13 cellular contexts compared by ENCODE assay signal in the genomic region with DNA sequence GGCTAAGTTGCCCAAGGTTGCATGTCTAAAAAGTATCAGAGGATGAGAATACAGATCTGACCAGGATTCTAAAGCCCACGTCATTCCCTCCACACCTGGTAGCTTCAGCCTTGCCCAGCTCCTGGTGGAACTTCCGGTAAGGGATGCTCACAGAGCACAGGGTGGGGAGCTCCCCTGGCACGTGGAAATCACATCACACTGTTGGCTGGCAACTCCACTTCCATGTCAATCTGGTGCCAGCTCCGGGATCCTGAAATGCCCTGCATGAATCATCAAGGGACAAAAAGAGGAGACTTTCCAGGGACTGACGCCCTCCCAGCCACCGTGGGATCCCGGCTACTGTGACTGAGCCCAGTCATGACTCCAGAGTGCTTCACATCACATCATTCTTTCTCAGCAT. TPM values are rescaled to one million over a fixed set of nuclear protein-coding genes. Genes with fewer than 3 reads are reported as not detected.
DNase-seq lines count a peak whose midpoint lies in the region; ATAC-seq, FAIRE-seq and TF ChIP-seq lines count a peak whose summit lies in the region.
"Had no signal": no experiment of that assay in that cellular context is flagged by ENCODE, and none has a peak within 500 bp of the region (broad histone marks: within the 10 kb centered on the region; RNA-seq: fewer than 3 reads in every experiment).

No MANE protein-coding gene starts in this region.

- peak overlapping the region; percentile 68 for H3K4me2 ChIP-seq in OCI-LY3 (ENCODE audit: low read length)

- H3K27me3 Mint-ChIP-seq in MCF 10A (ENCODE audit: insufficient read depth, unreplicated experiment) = no peaks in the 10 kb centered on the region
- H3K27me3 Mint-ChIP-seq: T-cell had no signal

- POLR2A ChIA-PET in MCF 10A (lab: Yijun Ruan, JAX) = interaction anchor here (0.9 to 5.1 kb wide), 20 partner anchors 9 to 247 kb away, joined by 3 to 117 read pairs (median 8); partner anchors contain the start of genes BCAR3 and DNTTIP2

- no peak overlapping the region for H3K27ac Mint-ChIP-seq in MCF 10A (ENCODE audit: low read depth, unreplicated experiment)

- TF ChIP-seq POLR2A in breast epithelium (IDR thresholded peaks at IDR 0.05) = no peak

- no peaks in the 10 kb centered on the region for H3K27me3 ChIP-seq in breast epithelium
- no peaks in the 10 kb centered on the region for H3K27me3 ChIP-seq in OCI-LY3 (ENCODE audit: low read depth, low read length)
- no peaks in the 10 kb centered on the region for H3K27me3 ChIP-seq in tibial artery

- H4K20me1 ChIP-seq in OCI-LY3 (ENCODE audit: insufficient read depth, low read length) = no peaks in the 10 kb centered on the region

- no peak overlapping the region for H3K4me3 Mint-ChIP-seq in MCF 10A (ENCODE audit: unreplicated experiment)
- H3K4me3 Mint-ChIP-seq: T-cell had no signal

- H3K36me3 Mint-ChIP-seq in MCF 10A (ENCODE audit: insufficient read depth, unreplicated experiment) = no peaks in the 10 kb centered on the region
- H3K36me3 Mint-ChIP-seq: T-cell had no signal

- H3K9ac ChIP-seq in OCI-LY3 (ENCODE audit: low read length) = peak overlapping the region; percentile 43; the same call in 1 of the 2 replicates
- no peak overlapping the region for H3K9ac ChIP-seq in kidney (ENCODE audit: low read length in 2 of 2)

- TF ChIP-seq CTCF in MCF 10A (IDR thresholded peaks at IDR 0.05; ENCODE audit: unreplicated experiment) (no peak), breast epithelium (IDR thresholded peaks at IDR 0.05) (no peak), OCI-LY3 (IDR thresholded peaks at IDR 0.05; ENCODE audit: low read depth, low read length) (no peak), tibial artery (IDR thresholded peaks at IDR 0.05) (no peak), kidney (IDR thresholded peaks at IDR 0.05; ENCODE audit: borderline replicate concordance, extremely low read depth, insufficient read depth) (no peak)

- no peaks in the 10 kb centered on the region for H3K79me2 ChIP-seq in OCI-LY3 (ENCODE audit: low read length)

- no peak for FAIRE-seq in kidney (lab: Jason Lieb, UNC)

- no peak overlapping the region for H2AFZ ChIP-seq in OCI-LY3 (ENCODE audit: low read depth, low read length)

- intact Hi-C loops in MCF 10A (cut with micrococcal nuclease) = loop anchor here (5.0 kb wide), 1 partner anchor 43 kb away; no protein-coding TSS in a partner anchor
- intact Hi-C loops in breast epithelium (cut with DNase I; ENCODE audit: low total_unique reads) = no loop called here
- intact Hi-C loops in tibial artery (cut with DNase I; ENCODE audit: low total_unique reads) = no loop called here
- intact Hi-C loops in kidney (cut with DNase I) = no loop called here

- ATAC-seq in HG02981 (IDR thresholded peaks at IDR 0.05; ENCODE audit: unreplicated experiment) = no peak

- no peaks in the 10 kb centered on the region for H3K4me1 Mint-ChIP-seq in MCF 10A (ENCODE audit: insufficient read depth, unreplicated experiment)

- CTCF ChIA-PET in MCF 10A (lab: Yijun Ruan, JAX) = interaction anchor here (0.6 to 1.9 kb wide), 6 partner anchors 9 to 119 kb away, joined by 3 to 14 read pairs (median 4); no protein-coding TSS in a partner anchor

- H3K27ac ChIP-seq in breast epithelium = no peak overlapping the region
- H3K27ac ChIP-seq in OCI-LY3 (ENCODE audit: low read length) = no peak overlapping the region
- H3K27ac ChIP-seq in epithelial cell of prostate = peak overlapping the region; percentile 100
- H3K27ac ChIP-seq in tibial artery = peak overlapping the region; percentile 67 to 70
- H3K27ac ChIP-seq in kidney (ENCODE audit: low read depth in 2 of 2, low read length in 2 of 2) = no peak overlapping the region

- no peak overlapping the region for H3K4me3 ChIP-seq in breast epithelium
- H3K4me3 ChIP-seq in OCI-LY3 (ENCODE audit: low read length) = no peak overlapping the region
- no peak overlapping the region for H3K4me3 ChIP-seq in tibial artery
- no peak overlapping the region for H3K4me3 ChIP-seq in kidney (ENCODE audit: low read length in 2 of 2)

- H3K36me3 ChIP-seq in breast epithelium (no peaks in the 10 kb centered on the region), OCI-LY3 (replicated peaks; ENCODE audit: low read depth, low read length) (no peaks in the 10 kb centered on the region), tibial artery (no peaks in the 10 kb centered on the region), kidney (ENCODE audit: control insufficient read depth in 1 of 2, insufficient read depth in 2 of 2, low read length in 2 of 2) (no peaks in the 10 kb centered on the region)

- H3K9me3 Mint-ChIP-seq in MCF 10A (ENCODE audit: unreplicated experiment) = no peaks in the 10 kb centered on the region
- H3K9me3 Mint-ChIP-seq: T-cell had no signal

- H3K9me3 ChIP-seq in breast epithelium = no peaks in the 10 kb centered on the region
- no peaks in the 10 kb centered on the region for H3K9me3 ChIP-seq in OCI-LY3 (ENCODE audit: insufficient read depth, low read length)
- H3K9me3 ChIP-seq in tibial artery = no peaks in the 10 kb centered on the region
- H3K9me3 ChIP-seq in kidney (ENCODE audit: control insufficient read depth in 1 of 2, low read length in 2 of 2) = no peaks in the 10 kb centered on the region

- no peaks in the 10 kb centered on the region for H3K4me1 ChIP-seq in breast epithelium
- H3K4me1 ChIP-seq in OCI-LY3 (ENCODE audit: low read length) = peaks cover 82% of the 10 kb centered on the region
- H3K4me1 ChIP-seq in tibial artery = peaks cover 0 to 41% (median 32%) of the 10 kb centered on the region in 4 donors
- peaks cover 5 to 8% of the 10 kb centered on the region in 2 donors for H3K4me1 ChIP-seq in kidney (ENCODE audit: control insufficient read depth in 1 of 2, insufficient read depth in 1 of 2, low read depth in 1 of 2, low read length in 2 of 2)

- no TSS peak for BruUV-seq in MCF 10A (replicated peaks; lab: Mats Ljungman, UMichigan)

- DNase-seq in MCF 10A (ENCODE audit: unreplicated experiment) (peak; percentile 66), breast epithelium (ENCODE audit: low spot score in 2 of 2) (no peak), epithelial cell of prostate (ENCODE audit: low read depth, low spot score) (no peak), tibial artery (peak; percentile 39 to 89), kidney (no peak), OCI-M1 (lab: John Stamatoyannopoulos, UW) (no peak)
- DNase-seq: activated CD4-positive, alpha-beta T cell treated with anti-CD3 and anti-CD28 coated beads for 4 hours; caudate nucleus; Kasumi-1; NCI-H2081 treated with DMSO at 0.1 percent for 48 hours; T-cell had no signal

RNA-seq across cellular contexts. Expression of gene BCAR3, which starts 12.4 kb away (rescaled TPM):
- total RNA-seq in MCF 10A (2022) (83.6 and 130 TPM in 2 replicates), breast epithelium (10 to 100 TPM; 26.7 to 42.7 (median 30.2) TPM), kidney (25.4 TPM)
- polyA plus RNA-seq in kidney (ENCODE audit: insufficient read depth, low read depth, low replicate concordance) = 28.4 TPM

Comparison
In these comparisons a context has a peak if more than half of its experiments do, and no peak if none do; other contexts are left out.
1. DNase-seq: peak in MCF 10A (single experiment) and tibial artery (2 of 2); none in breast epithelium (0 of 2), epithelial cell of prostate (single experiment), kidney (single experiment) and OCI-M1 (single experiment).
2. H3K27ac ChIP-seq: peak in epithelial cell of prostate (single experiment) and tibial artery (2 of 2); none in breast epithelium (0 of 2), OCI-LY3 (single experiment) and kidney (0 of 2).